Comparison of ENCODE assay signal across 30 cellular contexts in the genomic region with DNA sequence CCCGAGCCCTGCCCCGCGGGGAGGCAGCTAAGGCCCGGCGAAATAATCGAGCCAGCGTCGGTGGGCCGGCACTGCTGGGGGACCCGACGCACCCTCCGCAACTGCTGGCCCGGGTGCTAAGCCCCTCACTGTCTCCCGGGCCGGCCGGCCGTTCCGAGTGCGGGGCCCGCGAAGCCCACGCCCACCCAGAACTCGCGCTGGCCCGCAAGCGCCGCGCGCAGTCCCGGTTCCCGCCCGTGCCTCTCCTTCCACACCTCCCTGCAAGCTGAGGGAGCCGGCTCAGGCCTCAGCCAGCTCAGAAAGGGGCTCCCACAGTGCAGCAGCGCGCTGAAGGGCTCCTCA. TPM values are rescaled to one million over a fixed set of nuclear protein-coding genes. Genes with fewer than 3 reads are reported as not detected.
"Had no signal": no experiment of that assay in that cellular context is flagged by ENCODE, and none has a peak within 500 bp of the region (broad histone marks: within the 10 kb centered on the region; RNA-seq: fewer than 3 reads in every experiment).

No MANE protein-coding gene starts in this region.

- H2AFZ ChIP-seq: hepatocyte had no signal

- H3K9me3 ChIP-seq: body of pancreas, gastroesophageal sphincter had no signal

- H3K27me3 ChIP-seq: body of pancreas, gastroesophageal sphincter, hepatocyte had no signal

- H3K4me2 ChIP-seq: hepatocyte had no signal

- DNase-seq: activated B cell treated with CpG ODN at 0.5 μM for 24 hours; activated CD4-positive, alpha-beta memory T cell treated with anti-CD3 and anti-CD28 coated beads, Interleukin-2, amount 10 ng/mL, durations not matched to agents 7 days and 5 days; activated CD4-positive, alpha-beta T cell treated with anti-CD3 and anti-CD28 coated beads for 48 hours; activated CD8-positive, alpha-beta memory T cell treated with anti-CD3 and anti-CD28 coated beads, Interleukin-2, amount 50 U/mL, for 48 hours; activated gamma-delta T cell; activated naive CD4-positive, alpha-beta T cell; activated naive CD4-positive, alpha-beta T cell treated with anti-CD3 and anti-CD28 coated beads, Interleukin-2, amount 50 U/mL, for 16 hours; activated T-cell treated with anti-CD3 and anti-CD28 coated beads for 4 hours; activated T-cell treated with anti-CD3 and anti-CD28 coated beads, Interleukin-2, amount 50 U/mL, for 24 hours; activated T-cell treated with anti-CD3 and anti-CD28 coated beads, Interleukin-2, amount 50 U/mL, for 72 hours; amniotic stem cell; anterior cingulate cortex; body of pancreas; caudate nucleus; cortex of kidney; dermis blood vessel endothelial cell; effector CD4-positive, alpha-beta T cell; effector memory CD8-positive, alpha-beta T cell; foreskin melanocyte; heart right ventricle; T-cell; T-helper 9 cell; WERI-Rb-1 had no signal

- FAIRE-seq: colon, endometrium had no signal

- H3K36me3 ChIP-seq: gastroesophageal sphincter, heart right ventricle, WERI-Rb-1 had no signal

- ATAC-seq: activated CD4-positive, CD25-positive, alpha-beta regulatory T cell treated with anti-CD3 and anti-CD28 coated beads, Interleukin-2, amount 50 U/mL, for 24 hours; activated T-cell treated with anti-CD3 and anti-CD28 coated beads, Interleukin-2, amount 50 U/mL, for 72 hours; body of pancreas; effector memory CD8-positive, alpha-beta T cell; esophagus mucosa; gastroesophageal sphincter; heart right ventricle; T-cell had no signal

- H3K4me3 ChIP-seq: body of pancreas, gastroesophageal sphincter, heart right ventricle, hepatocyte had no signal

- H3K27ac ChIP-seq: body of pancreas, gastroesophageal sphincter, heart right ventricle, hepatocyte, WERI-Rb-1 had no signal

- H3K79me2 ChIP-seq: hepatocyte had no signal

- H3K4me1 ChIP-seq: body of pancreas, gastroesophageal sphincter had no signal

RNA-seq across cellular contexts. Expression of a gene that starts 49.0 kb away (rescaled TPM):
- total RNA-seq: activated B cell treated with CpG ODN at 0.5 μM for 24 hours; activated CD4-positive, alpha-beta memory T cell treated with anti-CD3 and anti-CD28 coated beads, Interleukin-2, amount 10 ng/mL, durations not matched to agents 7 days and 5 days; activated T-cell treated with anti-CD3 and anti-CD28 coated beads, Interleukin-2, amount 50 U/mL, for 72 hours; esophagus mucosa; T-cell; T-helper 2 cell treated with Interferon-gamma antibody and Interleukin-4, amounts not matched to agents 100 ng/mL and 5 ng/mL, for 36 hours had no signal
- polyA plus RNA-seq: heart right ventricle had no signal
